In the genomic region with DNA sequence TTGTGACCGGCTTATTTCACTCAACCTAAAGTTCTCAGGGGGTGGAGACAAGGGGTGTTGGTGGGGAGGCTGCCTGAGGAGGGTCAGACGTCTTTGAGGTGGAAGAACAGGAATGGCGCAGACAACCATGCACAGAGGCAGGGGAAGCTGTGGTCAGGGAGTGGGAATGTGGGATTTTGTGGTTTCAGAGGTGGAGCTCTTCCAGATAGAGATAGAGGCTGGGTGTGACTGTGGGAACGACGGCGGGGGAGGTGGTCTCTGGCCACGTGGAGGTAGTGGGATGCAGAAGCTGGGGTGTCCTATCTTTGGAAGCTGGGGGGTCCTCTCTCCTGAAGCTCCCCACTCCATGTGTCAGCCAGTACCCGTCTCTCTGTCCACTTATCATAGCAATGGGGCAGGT, we compare ENCODE assay signal across 18 cellular contexts. TPM values are rescaled to one million over a fixed set of nuclear protein-coding genes. Genes with fewer than 3 reads are reported as not detected.
A peak's percentile ranks its signal among the peaks of the same experiment; 100 is the strongest.
DNase-seq lines count a peak whose midpoint lies in the region; ATAC-seq and TF ChIP-seq lines count a peak whose summit lies in the region.
"Had no signal": no experiment of that assay in that cellular context is flagged by ENCODE, and none has a peak within 500 bp of the region (broad histone marks: within the 10 kb centered on the region; RNA-seq: fewer than 3 reads in every experiment).

No MANE protein-coding gene starts in this region.

- no peaks in the 10 kb centered on the region for H3K9me3 Mint-ChIP-seq in stimulated activated memory B cell treated with anti-CD40 and anti-IgM and Interleukin-4, amounts not matched to agents 10 μg/mL and 1 μg/mL and 100 μg/mL, for 72 hours
- H3K9me3 Mint-ChIP-seq: CD14-positive monocyte; CD8-positive, alpha-beta T cell; HFFc6 had no signal

- H3K79me2 ChIP-seq in PC-3 (ENCODE audit: low read length), result no peaks in the 10 kb centered on the region

- DNase-seq in HT1080 (ENCODE audit: low read depth) (peak; percentile 20), PC-3 (peak; percentile 26), fibroblast of villous mesenchyme (ENCODE audit: low read depth) (peak; percentile 4), DMS114 treated with DMSO at 0.1 percent for 48 hours (lab: John Stamatoyannopoulos, UW; ENCODE audit: unreplicated experiment) (no peak)
- no peak for DNase-seq in stimulated activated CD4-positive, alpha-beta T cell treated with anti-CD3 and anti-CD28 coated beads, Interleukin-2, amount 100 ng/mL, for 48 hours
- DNase-seq: CD8-positive, alpha-beta T cell; COR-L47; DND-41; GDM1; HFFc6 had no signal

- intact Hi-C loops in PC-3 (cut with micrococcal nuclease), result no loop called here

- H4K20me1 ChIP-seq in PC-3 (ENCODE audit: low read length), result no peaks in the 10 kb centered on the region

- H3K4me1 Mint-ChIP-seq in stimulated activated memory B cell treated with anti-CD40 and anti-IgM and Interleukin-4, amounts not matched to agents 10 μg/mL and 1 μg/mL and 100 μg/mL, for 72 hours, result no peaks in the 10 kb centered on the region
- H3K4me1 Mint-ChIP-seq: CD14-positive monocyte had no signal

- H3K9ac ChIP-seq in PC-3 (ENCODE audit: low read length), result no peak overlapping the region

- H3K4me1 ChIP-seq in PC-3 (ENCODE audit: insufficient read depth, low read length), result peaks cover 40% of the 10 kb centered on the region
- H3K4me1 ChIP-seq: A549, HAP-1 had no signal

- no peaks in the 10 kb centered on the region for H3K9me2 ChIP-seq in PC-3 (replicated peaks; ENCODE audit: low read length)

- H3K9me3 ChIP-seq in PC-3 (ENCODE audit: low read length), result no peaks in the 10 kb centered on the region
- H3K9me3 ChIP-seq: A549, HAP-1 had no signal

- POLR2A ChIA-PET in PC-3 (lab: Charles Lee; ENCODE audit: unreplicated experiment), result interaction anchor here (0.5 kb wide), 1 partner anchor 70 kb away, joined by 5 read pairs; no protein-coding TSS in a partner anchor

- TF ChIP-seq CTCF in PC-3 (conservative IDR thresholded peaks at IDR 0.05; ENCODE audit: low read depth, low read length) (no peak), fibroblast of villous mesenchyme (IDR thresholded peaks at IDR 0.05; ENCODE audit: insufficient read depth, low read depth, low read length) (no peak)

- H3K27me3 Mint-ChIP-seq in stimulated activated memory B cell treated with anti-CD40 and anti-IgM and Interleukin-4, amounts not matched to agents 10 μg/mL and 1 μg/mL and 100 μg/mL, for 72 hours, result no peaks in the 10 kb centered on the region

- no peaks in the 10 kb centered on the region for H3K27me3 ChIP-seq in PC-3 (ENCODE audit: low read length)

- H2AFZ ChIP-seq in PC-3 (ENCODE audit: low read length), result no peak overlapping the region

- no peak overlapping the region for H3K27ac Mint-ChIP-seq in stimulated activated memory B cell treated with anti-CD40 and anti-IgM and Interleukin-4, amounts not matched to agents 10 μg/mL and 1 μg/mL and 100 μg/mL, for 72 hours
- H3K27ac Mint-ChIP-seq: HFFc6 had no signal

- peaks cover 4% of the 10 kb centered on the region for H3F3A ChIP-seq in PC-3 (ENCODE audit: low read length, unreplicated experiment)

- no TSS peak for BruUV-seq in PC-3 (replicated peaks; lab: Mats Ljungman, UMichigan)

- no peaks in the 10 kb centered on the region; the same call in 1 of the 2 replicates for H3K36me3 ChIP-seq in PC-3 (ENCODE audit: low read depth, low read length)
- H3K36me3 ChIP-seq: HAP-1 had no signal

- H3K4me3 ChIP-seq in PC-3 (ENCODE audit: low read length) (no peak overlapping the region), fibroblast of villous mesenchyme (ENCODE audit: low read depth, low read length) (no peak overlapping the region)
- H3K4me3 ChIP-seq: A549, HAP-1 had no signal

- CTCF ChIA-PET in PC-3 (lab: Charles Lee), result no interaction called here

- no peak overlapping the region for H3K27ac ChIP-seq in PC-3 (ENCODE audit: low read length)
- H3K27ac ChIP-seq: A549 had no signal

- no peak for ATAC-seq in PC-3
- peak; percentile 14 for ATAC-seq in stimulated activated memory B cell treated with anti-CD40 and anti-IgM and Interleukin-4, amounts not matched to agents 10 μg/mL and 1 μg/mL and 100 μg/mL, for 72 hours
- no peak for ATAC-seq in HG02938 (IDR thresholded peaks at IDR 0.05; ENCODE audit: unreplicated experiment)
- ATAC-seq: A549; CD8-positive, alpha-beta T cell had no signal

- peaks cover 21% of the 10 kb centered on the region for H3K36me3 Mint-ChIP-seq in stimulated activated memory B cell treated with anti-CD40 and anti-IgM and Interleukin-4, amounts not matched to agents 10 μg/mL and 1 μg/mL and 100 μg/mL, for 72 hours
- H3K36me3 Mint-ChIP-seq: CD8-positive, alpha-beta T cell had no signal

- H3K4me2 ChIP-seq in PC-3 (ENCODE audit: low read length), result no peak overlapping the region
- H3K4me2 ChIP-seq: A549 had no signal

- no peak overlapping the region for H3K4me3 Mint-ChIP-seq in stimulated activated memory B cell treated with anti-CD40 and anti-IgM and Interleukin-4, amounts not matched to agents 10 μg/mL and 1 μg/mL and 100 μg/mL, for 72 hours
- H3K4me3 Mint-ChIP-seq: CD14-positive monocyte; CD8-positive, alpha-beta T cell; HFFc6 had no signal

RNA-seq across cellular contexts. Expression of a gene that starts 7.8 kb away (rescaled TPM):
- total RNA-seq in HT1080 (2014; rRNA removed; shearing (Covaris generic)), result not detected in 2 replicates
- not detected in 2 replicates for polyA plus RNA-seq in HT1080 (2015; cell fraction: cytosol; rRNA removed)
- polyA plus RNA-seq in HT1080 (2015; cell fraction: nucleus; rRNA removed), result 0.28 TPM in 1 of 2 replicates, not detected in the other
- not detected in 2 replicates for total RNA-seq in PC-3 (2014; rRNA removed)
- total RNA-seq in fibroblast of villous mesenchyme, result not detected in 2 replicates
- total RNA-seq: CD8-positive, alpha-beta T cell had no signal
- polyA plus RNA-seq: AG04450, CD14-positive monocyte had no signal

RNA-seq across cellular contexts. Expression of a gene that starts 17.7 kb away (rescaled TPM):
- 26.5 and 32.3 TPM in 2 replicates for total RNA-seq in HT1080 (2014; rRNA removed; shearing (Covaris generic))
- polyA plus RNA-seq in HT1080 (2015; cell fraction: cytosol; rRNA removed), result 18.5 and 24.2 TPM in 2 replicates
- polyA plus RNA-seq in HT1080 (2015; cell fraction: nucleus; rRNA removed), result 29.1 and 39.0 TPM in 2 replicates
- total RNA-seq in PC-3 (2014; rRNA removed) (29.0 and 40.8 TPM in 2 replicates), fibroblast of villous mesenchyme (4.8 and 5.2 TPM in 2 replicates)

RNA-seq across cellular contexts. Expression of a gene that starts 25.6 kb away (rescaled TPM):
- not detected in 2 replicates for total RNA-seq in HT1080 (2014; rRNA removed; shearing (Covaris generic))
- not detected in 2 replicates for polyA plus RNA-seq in HT1080 (2015; cell fraction: cytosol; rRNA removed)
- not detected in 2 replicates for polyA plus RNA-seq in HT1080 (2015; cell fraction: nucleus; rRNA removed)
- not detected in 2 replicates for total RNA-seq in PC-3 (2014; rRNA removed)
- total RNA-seq in fibroblast of villous mesenchyme, result not detected in 2 replicates
- total RNA-seq: CD8-positive, alpha-beta T cell; HFFc6 had no signal
- polyA plus RNA-seq: A549, AG04450, BJ, CD14-positive monocyte had no signal

RNA-seq across cellular contexts. Expression of a gene that starts 34.2 kb away (rescaled TPM):
- 0.67 and 1.4 TPM in 2 replicates for total RNA-seq in HT1080 (2014; rRNA removed; shearing (Covaris generic))
- polyA plus RNA-seq in HT1080 (2015; cell fraction: cytosol; rRNA removed), result 0.31 and 0.66 TPM in 2 replicates
- 0.80 and 1.3 TPM in 2 replicates for polyA plus RNA-seq in HT1080 (2015; cell fraction: nucleus; rRNA removed)
- total RNA-seq in PC-3 (2014; rRNA removed), result not detected in 2 replicates
- under 0.01 TPM in 1 of 2 replicates, not detected in the other for total RNA-seq in fibroblast of villous mesenchyme
- total RNA-seq: H1, HFFc6 had no signal
- polyA plus RNA-seq: A549, AG04450, BJ, H1 had no signal

RNA-seq across cellular contexts. Expression of a gene that starts 51.6 kb away (rescaled TPM):
- total RNA-seq in HT1080 (2014; rRNA removed; shearing (Covaris generic)), result not detected in 2 replicates
- 0.07 TPM in 1 of 2 replicates, not detected in the other for polyA plus RNA-seq in HT1080 (2015; cell fraction: cytosol; rRNA removed)
- not detected in 2 replicates for polyA plus RNA-seq in HT1080 (2015; cell fraction: nucleus; rRNA removed)
- not detected in 2 replicates for total RNA-seq in PC-3 (2014; rRNA removed)
- not detected in 2 replicates for total RNA-seq in fibroblast of villous mesenchyme
- total RNA-seq: CD8-positive, alpha-beta T cell; H1; HFFc6 had no signal
- polyA plus RNA-seq: A549, AG04450, BJ, H1 had no signal

Comparison
In these comparisons a context has a peak if more than half of its experiments do, and no peak if none do; other contexts are left out.
1. DNase-seq: peak in HT1080 (single experiment), PC-3 (single experiment) and fibroblast of villous mesenchyme (single experiment); none in stimulated activated CD4-positive, alpha-beta T cell treated with anti-CD3 and anti-CD28 coated beads, Interleukin-2, amount 100 ng/mL, for 48 hours (0 of 2) and DMS114 treated with DMSO at 0.1 percent for 48 hours (single experiment).